ENCODE assay signal across 9 cellular contexts in the genomic region with DNA sequence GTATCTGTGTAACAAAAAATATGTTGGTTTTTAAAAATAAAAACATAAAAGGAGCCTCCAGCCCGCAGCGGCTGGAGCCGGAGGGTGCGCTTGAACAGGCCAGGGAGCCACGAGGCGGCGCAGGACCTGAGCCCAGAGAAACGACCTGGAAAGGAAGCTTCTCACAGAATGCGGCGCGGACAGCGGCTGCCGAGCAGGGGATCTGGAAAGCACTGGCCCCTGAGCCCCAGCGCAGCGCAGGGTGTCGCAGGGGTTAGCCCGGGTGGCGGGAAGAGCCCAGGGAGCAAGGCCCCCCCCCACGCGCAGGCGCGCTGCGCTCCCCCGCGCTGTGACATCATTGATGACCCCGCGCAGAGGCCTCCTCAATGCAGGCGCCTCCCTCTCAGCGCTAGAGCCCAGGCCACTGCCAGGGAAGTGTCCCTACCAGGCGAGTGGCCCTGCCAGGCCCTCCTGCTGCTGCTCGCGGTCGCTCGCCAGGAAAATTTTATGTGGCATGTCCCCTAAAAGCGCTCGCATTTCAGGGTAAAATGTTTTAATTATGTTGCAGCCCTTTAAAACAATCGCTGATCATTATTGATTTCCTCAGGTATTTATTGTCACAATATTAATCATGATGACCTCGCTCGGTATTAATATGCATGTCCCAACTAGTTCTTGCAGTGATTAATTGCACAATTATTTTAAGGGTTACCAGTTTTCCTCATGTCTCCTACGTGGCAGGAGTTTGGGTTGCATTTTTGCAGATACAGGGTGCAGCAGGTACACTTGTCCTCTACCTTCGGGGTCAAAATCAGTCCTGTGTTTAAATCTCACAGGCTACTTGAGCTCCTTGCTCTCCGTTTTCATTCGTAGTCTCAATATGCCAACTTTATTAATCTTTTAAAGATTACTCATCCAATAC.
DNase-seq lines count a peak whose midpoint lies in the region; ATAC-seq and TF ChIP-seq lines count a peak whose summit lies in the region.
"Had no signal": no experiment of that assay in that cellular context is flagged by ENCODE, and none has a peak within 500 bp of the region (broad histone marks: within the 10 kb centered on the region; RNA-seq: fewer than 3 reads in every experiment).

No MANE protein-coding gene starts in this region.

- H3K4me3 ChIP-seq in BE2C (ENCODE audit: low read depth, low read length): peak overlapping the region; percentile 28
- peak overlapping the region; percentile 42 to 58 for H3K4me3 ChIP-seq in Panc1 (ENCODE audit: low read depth in 2 of 2, low read length in 2 of 2)
- H3K4me3 ChIP-seq in fibroblast of mammary gland (ENCODE audit: control insufficient read depth, low read depth, low read length): peak overlapping the region; percentile 49
- H3K4me3 ChIP-seq in naive thymus-derived CD4-positive, alpha-beta T cell (ENCODE audit: low read length): peak overlapping the region; percentile 50

- TF ChIP-seq CTCF in BE2C (IDR thresholded peaks at IDR 0.05; ENCODE audit: low read depth, low read length): peak; percentile 47
- peak; percentile 76 for TF ChIP-seq CTCF in Panc1 (IDR thresholded peaks at IDR 0.05)
- TF ChIP-seq CTCF in fibroblast of mammary gland (conservative IDR thresholded peaks at IDR 0.05; ENCODE audit: control insufficient read depth, insufficient read depth, low read depth, low read length): peak; percentile 63

- peak overlapping the region in 8 of 9 donors; percentile 66 to 81 (median 74) for H3K27ac Mint-ChIP-seq in naive thymus-derived CD4-positive, alpha-beta T cell
- H3K27ac Mint-ChIP-seq in stimulated activated effector memory CD8-positive, alpha-beta T cell treated with anti-CD3 and anti-CD28 coated beads, Interleukin-12 subunit alpha, Interleukin-12 subunit beta, amount 100 ng/mL, for 72 hours: peak overlapping the region; percentile 56

- BruUV-seq in Panc1 (replicated peaks; lab: Mats Ljungman, UMichigan): no TSS peak

- in situ Hi-C loops in Panc1 (cut with HindIII; ENCODE audit: low pct_unique_long_range_greater_than_20kb, low sequenced_read_pairs): no loop called here

- no peaks in the 10 kb centered on the region for H3K36me3 Mint-ChIP-seq in naive thymus-derived CD4-positive, alpha-beta T cell
- H3K36me3 Mint-ChIP-seq in stimulated activated effector memory CD8-positive, alpha-beta T cell treated with anti-CD3 and anti-CD28 coated beads, Interleukin-12 subunit alpha, Interleukin-12 subunit beta, amount 100 ng/mL, for 72 hours: no peaks in the 10 kb centered on the region

- H3K27me3 ChIP-seq in BE2C (no peaks in the 10 kb centered on the region), Panc1 (ENCODE audit: control insufficient read depth, insufficient read depth, low read length) (no peaks in the 10 kb centered on the region)
- no peaks in the 10 kb centered on the region for H3K27me3 ChIP-seq in naive thymus-derived CD4-positive, alpha-beta T cell (ENCODE audit: control insufficient read depth in 2 of 2, insufficient read depth in 2 of 2, low read length in 2 of 2)

- DNase-seq in BE2C (peak; percentile 82), Panc1 (ENCODE audit: low read depth, low spot score) (no peak), fibroblast of mammary gland (ENCODE audit: low read depth) (peak; percentile 65)
- peak; percentile 59 for DNase-seq in activated T-helper 9 cell treated with anti-CD3 and anti-CD28 coated beads, Interleukin-2, amount 50 U/mL, for 16 hours (ENCODE audit: low read depth)
- peak; percentile 65 to 80 (median 77) for DNase-seq in naive thymus-derived CD4-positive, alpha-beta T cell
- DNase-seq in stimulated activated effector memory CD8-positive, alpha-beta T cell treated with anti-CD3 and anti-CD28 coated beads, Interleukin-12 subunit alpha, Interleukin-12 subunit beta, amount 100 ng/mL, for 72 hours (ENCODE audit: low spot score in 2 of 2): peak; percentile 72 to 89

- H3K4me1 Mint-ChIP-seq in naive thymus-derived CD4-positive, alpha-beta T cell: peaks cover 0 to 16% (median 11%) of the 10 kb centered on the region in 7 donors
- H3K4me1 Mint-ChIP-seq in stimulated activated effector memory CD8-positive, alpha-beta T cell treated with anti-CD3 and anti-CD28 coated beads, Interleukin-12 subunit alpha, Interleukin-12 subunit beta, amount 100 ng/mL, for 72 hours: no peaks in the 10 kb centered on the region

- POLR2A ChIA-PET in Panc1 (lab: Charles Lee): no interaction called here
- POLR2A ChIA-PET in naive thymus-derived CD4-positive, alpha-beta T cell (lab: Charles Lee): no interaction called here

- H3K4me3 Mint-ChIP-seq in naive thymus-derived CD4-positive, alpha-beta T cell: peak overlapping the region; percentile 68 to 87 (median 82)
- peak overlapping the region; percentile 61 for H3K4me3 Mint-ChIP-seq in stimulated activated effector memory CD8-positive, alpha-beta T cell treated with anti-CD3 and anti-CD28 coated beads, Interleukin-12 subunit alpha, Interleukin-12 subunit beta, amount 100 ng/mL, for 72 hours

- H3K4me1 ChIP-seq in BE2C (no peaks in the 10 kb centered on the region), Panc1 (ENCODE audit: control insufficient read depth, insufficient read depth, low read length) (peaks cover 5% of the 10 kb centered on the region; the same call in 1 of the 2 replicates)
- peaks cover 2 to 7% of the 10 kb centered on the region in 2 donors for H3K4me1 ChIP-seq in naive thymus-derived CD4-positive, alpha-beta T cell (ENCODE audit: control insufficient read depth in 2 of 2, insufficient read depth in 2 of 2, low read length in 2 of 2)

- intact Hi-C loops in Panc1 (cut with micrococcal nuclease; ENCODE audit: unreplicated experiment): no loop called here
- intact Hi-C loops in naive thymus-derived CD4-positive, alpha-beta T cell (cut with micrococcal nuclease): loop anchor here (1.0 to 10.0 kb wide), 3 partner anchors 135 to 606 kb away; partner anchors contain the start of genes USP22 (in 2 of the 2) and DHRS7B (in 1 of the 2)

- H3K9me3 ChIP-seq in BE2C: no peaks in the 10 kb centered on the region
- no peaks in the 10 kb centered on the region for H3K9me3 ChIP-seq in Panc1 (ENCODE audit: control insufficient read depth, insufficient read depth, low read depth, low read length)
- no peaks in the 10 kb centered on the region for H3K9me3 ChIP-seq in naive thymus-derived CD4-positive, alpha-beta T cell (ENCODE audit: control insufficient read depth in 2 of 3, low read length in 3 of 3)

- CTCF ChIA-PET in Panc1 (lab: Charles Lee): no interaction called here
- CTCF ChIA-PET in naive thymus-derived CD4-positive, alpha-beta T cell (lab: Charles Lee): interaction anchor here (1.7 kb wide), 1 partner anchor 134 kb away, joined by 5 read pairs; the partner anchor contains the start of gene USP22

- H3K9me3 Mint-ChIP-seq in naive thymus-derived CD4-positive, alpha-beta T cell: peaks cover 0 to 2% (median 0%) of the 10 kb centered on the region in 11 donors
- no peaks in the 10 kb centered on the region for H3K9me3 Mint-ChIP-seq in stimulated activated effector memory CD8-positive, alpha-beta T cell treated with anti-CD3 and anti-CD28 coated beads, Interleukin-12 subunit alpha, Interleukin-12 subunit beta, amount 100 ng/mL, for 72 hours

- H3K36me3 ChIP-seq in BE2C (no peaks in the 10 kb centered on the region), Panc1 (ENCODE audit: control insufficient read depth, insufficient read depth, low read length) (no peaks in the 10 kb centered on the region)
- no peaks in the 10 kb centered on the region for H3K36me3 ChIP-seq in naive thymus-derived CD4-positive, alpha-beta T cell (ENCODE audit: control insufficient read depth in 2 of 3, insufficient read depth in 3 of 3, low read length in 3 of 3)

- peak overlapping the region; percentile 77 for H3K27ac ChIP-seq in Panc1 (ENCODE audit: low read length)
- H3K27ac ChIP-seq in naive thymus-derived CD4-positive, alpha-beta T cell (ENCODE audit: low read depth, low read length): peak overlapping the region; percentile 63
- H3K27ac ChIP-seq: KMS-11 had no signal

- peaks cover under 1 to 25% (median 10%) of the 10 kb centered on the region in 5 donors for H3K27me3 Mint-ChIP-seq in naive thymus-derived CD4-positive, alpha-beta T cell

- ATAC-seq in GM19351 (IDR thresholded peaks at IDR 0.05; ENCODE audit: unreplicated experiment) (peak; percentile 99), HG03521 (IDR thresholded peaks at IDR 0.05; ENCODE audit: unreplicated experiment) (peak; percentile 92), Panc1 (peak; percentile 100)
- peak; percentile 98 for ATAC-seq in naive thymus-derived CD4-positive, alpha-beta T cell
- ATAC-seq in stimulated activated effector memory CD8-positive, alpha-beta T cell treated with anti-CD3 and anti-CD28 coated beads, Interleukin-12 subunit alpha, Interleukin-12 subunit beta, amount 100 ng/mL, for 72 hours: peak; percentile 100
